Comparison of ENCODE assay signal across 8 cellular contexts in the genomic region with DNA sequence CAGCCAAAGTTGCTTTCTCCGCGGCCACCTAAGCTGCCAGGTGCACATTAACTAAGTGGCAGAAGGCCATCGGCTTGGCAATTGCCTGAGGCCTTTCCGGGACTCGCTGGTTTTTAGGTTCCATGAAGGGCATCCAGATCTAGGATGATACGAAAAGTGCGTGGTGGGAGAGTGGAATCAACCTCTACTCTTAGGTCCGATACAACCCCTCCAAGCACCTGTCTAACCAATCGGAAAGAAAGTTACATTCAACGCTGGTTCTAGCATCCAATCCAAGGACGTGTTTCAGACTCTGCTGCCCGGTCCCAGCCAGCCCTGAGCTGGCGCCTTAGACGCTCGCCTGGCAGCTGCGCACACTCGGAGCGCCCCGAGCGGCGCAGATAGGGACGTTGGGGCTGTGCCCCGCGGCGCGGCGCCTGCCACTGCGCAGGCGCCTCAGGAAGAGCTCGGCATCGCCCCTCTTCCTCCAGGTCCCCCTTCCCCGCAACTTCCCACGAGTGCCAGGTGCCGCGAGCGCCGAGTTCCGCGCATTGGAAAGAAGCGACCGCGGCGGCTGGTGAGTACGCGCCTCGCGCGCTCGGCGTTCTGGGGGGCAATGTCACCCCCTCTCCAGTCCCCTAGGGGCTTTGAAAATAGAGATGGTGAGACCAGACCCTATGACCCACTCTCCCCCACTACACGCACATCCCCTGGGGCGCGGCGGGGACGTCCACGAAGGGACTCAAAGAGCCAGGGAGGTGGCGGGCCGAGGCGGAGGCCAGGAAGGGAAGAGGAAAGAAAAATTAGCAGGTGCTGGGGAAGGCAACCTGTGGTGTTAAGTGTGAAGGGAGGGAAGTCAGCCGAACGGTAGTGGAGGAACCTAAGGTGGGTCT. TPM values are rescaled to one million over a fixed set of nuclear protein-coding genes. Genes with fewer than 3 reads are reported as not detected.
A peak's percentile ranks its signal among the peaks of the same experiment; 100 is the strongest.
DNase-seq lines count a peak whose midpoint lies in the region; ATAC-seq and TF ChIP-seq lines count a peak whose summit lies in the region.

A gene with protein sequence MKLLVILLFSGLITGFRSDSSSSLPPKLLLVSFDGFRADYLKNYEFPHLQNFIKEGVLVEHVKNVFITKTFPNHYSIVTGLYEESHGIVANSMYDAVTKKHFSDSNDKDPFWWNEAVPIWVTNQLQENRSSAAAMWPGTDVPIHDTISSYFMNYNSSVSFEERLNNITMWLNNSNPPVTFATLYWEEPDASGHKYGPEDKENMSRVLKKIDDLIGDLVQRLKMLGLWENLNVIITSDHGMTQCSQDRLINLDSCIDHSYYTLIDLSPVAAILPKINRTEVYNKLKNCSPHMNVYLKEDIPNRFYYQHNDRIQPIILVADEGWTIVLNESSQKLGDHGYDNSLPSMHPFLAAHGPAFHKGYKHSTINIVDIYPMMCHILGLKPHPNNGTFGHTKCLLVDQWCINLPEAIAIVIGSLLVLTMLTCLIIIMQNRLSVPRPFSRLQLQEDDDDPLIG (plus strand): TSS at position 356 of the 872 bp plus-strand sequence. CDS start 9,595 bp downstream, outside the sequence.

- ATAC-seq in GM21825 (IDR thresholded peaks at IDR 0.05; ENCODE audit: unreplicated experiment): peak; percentile 96

- DNase-seq in Daoy (ENCODE audit: low read depth) (peak; percentile 94), LHCN-M2 (ENCODE audit: low read depth) (peak; percentile 69), SJCRH30 (peak; percentile 6 to 33), glomerular visceral epithelial cell (ENCODE audit: extremely low spot score) (peak; percentile 97), occipital lobe (lab: John Stamatoyannopoulos, UW) (peak; percentile 93), suprapubic skin (ENCODE audit: low spot score in 2 of 2) (peak; percentile 78 to 85)
- peak; percentile 91 for DNase-seq in activated naive CD4-positive, alpha-beta T cell treated with anti-CD3 and anti-CD28 coated beads, Interleukin-2, amount 10 ng/mL, durations not matched to agents 7 days and 5 days

- H3K27ac ChIP-seq in SJCRH30: no peak within 1 kb of the TSS
- H3K27ac ChIP-seq in suprapubic skin: peak within 1 kb of the TSS; percentile 49

- peak within 1 kb of the TSS; percentile 96 for H3K4me3 Mint-ChIP-seq in activated naive CD4-positive, alpha-beta T cell treated with anti-CD3 and anti-CD28 coated beads, Interleukin-2, amount 10 ng/mL, durations not matched to agents 7 days and 5 days

- H3K36me3 Mint-ChIP-seq in activated naive CD4-positive, alpha-beta T cell treated with anti-CD3 and anti-CD28 coated beads, Interleukin-2, amount 10 ng/mL, durations not matched to agents 7 days and 5 days: peaks cover 9% of the 10 kb centered on the region

- TF ChIP-seq CTCF in suprapubic skin (IDR thresholded peaks at IDR 0.05): no peak

- no peaks in the 10 kb centered on the region for H3K9me3 ChIP-seq in SJCRH30 (replicated peaks)
- H3K9me3 ChIP-seq in suprapubic skin: no peaks in the 10 kb centered on the region

- TF ChIP-seq EP300 in suprapubic skin (IDR thresholded peaks at IDR 0.05): no peak

- CTCF ChIA-PET in activated naive CD4-positive, alpha-beta T cell treated with anti-CD3 and anti-CD28 coated beads, Interleukin-2, amount 10 ng/mL, durations not matched to agents 7 days and 5 days (lab: Charles Lee): interaction anchor here (1.6 kb wide), 1 partner anchor 39 kb away, joined by 7 read pairs; no protein-coding TSS in a partner anchor

- peak within 1 kb of the TSS; percentile 88 for H3K27ac Mint-ChIP-seq in activated naive CD4-positive, alpha-beta T cell treated with anti-CD3 and anti-CD28 coated beads, Interleukin-2, amount 10 ng/mL, durations not matched to agents 7 days and 5 days

- H3K9me3 Mint-ChIP-seq in activated naive CD4-positive, alpha-beta T cell treated with anti-CD3 and anti-CD28 coated beads, Interleukin-2, amount 10 ng/mL, durations not matched to agents 7 days and 5 days: peaks cover 2% of the 10 kb centered on the region

- H3K4me1 ChIP-seq in SJCRH30 (no peaks in the 10 kb centered on the region), suprapubic skin (peaks cover 9% of the 10 kb centered on the region)

- H3K4me1 Mint-ChIP-seq in activated naive CD4-positive, alpha-beta T cell treated with anti-CD3 and anti-CD28 coated beads, Interleukin-2, amount 10 ng/mL, durations not matched to agents 7 days and 5 days: peaks cover 35% of the 10 kb centered on the region

- no peaks in the 10 kb centered on the region for H3K27me3 Mint-ChIP-seq in activated naive CD4-positive, alpha-beta T cell treated with anti-CD3 and anti-CD28 coated beads, Interleukin-2, amount 10 ng/mL, durations not matched to agents 7 days and 5 days

- WGBS in suprapubic skin: 5% methylated on average over 22 of the region's 61 CpGs

- H3K27me3 ChIP-seq in SJCRH30: no peaks in the 10 kb centered on the region
- H3K27me3 ChIP-seq in suprapubic skin: no peaks in the 10 kb centered on the region

- H3K36me3 ChIP-seq in SJCRH30 (no peaks in the 10 kb centered on the region), suprapubic skin (no peaks in the 10 kb centered on the region)

- H3K4me3 ChIP-seq in SJCRH30 (no peak within 1 kb of the TSS), suprapubic skin (peak within 1 kb of the TSS; percentile 54)

- peak in 1 of 2 donors; percentile 68 for TF ChIP-seq POLR2A in suprapubic skin (IDR thresholded peaks at IDR 0.05)

RNA-seq across cellular contexts. Expression of the gene that starts here (rescaled TPM):
- total RNA-seq in Daoy (2014; rRNA removed; shearing (Covaris generic)): 18.7 and 19.6 TPM in 2 replicates
- total RNA-seq in LHCN-M2 (2014; rRNA removed) (1.8 and 1.9 TPM in 2 replicates), occipital lobe (27.8 TPM), suprapubic skin (10 to 100 TPM in 1 of 4 donors, 1 to 10 TPM in 3; 2.2 to 11.0 (median 5.4) TPM)
- polyA plus RNA-seq in LHCN-M2 (2012): 0.57 TPM
- total RNA-seq in SJCRH30 (2014; rRNA removed; shearing (Covaris generic)): 0.23 and 0.32 TPM in 2 replicates

Comparison
In these comparisons a context has a peak if more than half of its experiments do, and no peak if none do; other contexts are left out.
1. Peak in DNase-seq in SJCRH30; RNA of the gene not detected or under 1 TPM.
2. DNase-seq: peak in every context shown above with its lines; median percentile 97 in glomerular visceral epithelial cell; 94 in Daoy; 93 in occipital lobe; 91 in activated naive CD4-positive, alpha-beta T cell treated with anti-CD3 and anti-CD28 coated beads, Interleukin-2, amount 10 ng/mL, durations not matched to agents 7 days and 5 days; 82 in suprapubic skin; 69 in LHCN-M2; 20 in SJCRH30.